ENCODE assay signal across 19 cellular contexts in genomic region chr15:66921319-66921718, GRCh38.
DNase-seq lines count a peak whose midpoint lies in the region; ATAC-seq and TF ChIP-seq lines count a peak whose summit lies in the region.
"Had no signal": no experiment of that assay in that cellular context is flagged by ENCODE, and none has a peak within 500 bp of the region (broad histone marks: within the 10 kb centered on the region; RNA-seq: fewer than 3 reads in every experiment).

No MANE protein-coding gene starts in this region.

- no peaks in the 10 kb centered on the region for H3K27me3 ChIP-seq in thoracic aorta (replicated peaks; ENCODE audit: insufficient read depth)

- H3K36me3 ChIP-seq in thoracic aorta = no peaks in the 10 kb centered on the region

- H3K9me3 ChIP-seq in thoracic aorta = no peaks in the 10 kb centered on the region
- H3K9me3 ChIP-seq: Caco-2 had no signal

- H3K27ac ChIP-seq in thoracic aorta = peak overlapping the region; percentile 31 to 41
- H3K27ac ChIP-seq: 22Rv1 had no signal

- DNase-seq in DMS 273 (lab: John Stamatoyannopoulos, UW; ENCODE audit: unreplicated experiment) (peak; percentile 20), DMS 273 treated with DMSO at 0.1 percent for 48 hours (lab: John Stamatoyannopoulos, UW) (no peak), SKM-1 treated with dmso at 0.1 percent for 144 hours (lab: John Stamatoyannopoulos, UW; ENCODE audit: unreplicated experiment) (peak; percentile 63), left ventricle myocardium superior (no peak), thoracic aorta (ENCODE audit: low spot score) (no peak), NCI-H526 (lab: John Stamatoyannopoulos, UW) (no peak), superior temporal gyrus (ENCODE audit: extremely low spot score) (no peak)
- no peak for DNase-seq in activated CD4-positive, alpha-beta T cell treated with anti-CD3 and anti-CD28 coated beads, Interleukin-2, amount 50 U/mL, for 48 hours
- DNase-seq: activated CD4-positive, alpha-beta T cell treated with anti-CD3 and anti-CD28 coated beads for 48 hours; activated naive CD8-positive, alpha-beta T cell treated with anti-CD3 and anti-CD28 coated beads for 36 hours; activated T-cell treated with anti-CD3 and anti-CD28 coated beads, Interleukin-2, amount 50 U/mL, for 1 hour; Caco-2; H7; retina; stimulated activated CD4-positive, alpha-beta T cell treated with anti-CD3 and anti-CD28 coated beads, Interleukin-4, amount 100 ng/mL, for 1 hour; T-helper 1 cell had no signal

- H3K4me3 ChIP-seq in thoracic aorta = peak overlapping the region; percentile 1

- ATAC-seq in left ventricle myocardium superior (peak; percentile 51), thoracic aorta (ENCODE audit: insufficient number of reproducible peaks, low FRiP score, low read depth) (no peak)
- ATAC-seq: natural killer cell treated with Interleukin-12 subunit alpha and Interleukin-12 subunit beta and Interleukin-15 and Interleukin-18, amount 100 ng/mL, for 72 hours; stimulated activated memory B cell treated with anti-CD40 and anti-IgM and Interleukin-4, amounts not matched to agents 10 μg/mL and 1 μg/mL and 100 μg/mL, for 72 hours had no signal

- no peak for TF ChIP-seq CTCF in thoracic aorta (IDR thresholded peaks at IDR 0.05)

- peaks cover 10 to 20% of the 10 kb centered on the region in 2 donors for H3K4me1 ChIP-seq in thoracic aorta (ENCODE audit: control insufficient read depth in 1 of 2, low read depth in 2 of 2)

- intact Hi-C loops in left ventricle myocardium superior (cut with micrococcal nuclease) = no loop called here

Comparison
In these comparisons a context has a peak if more than half of its experiments do, and no peak if none do; other contexts are left out.
1. DNase-seq: peak in DMS 273 (single experiment) and SKM-1 treated with dmso at 0.1 percent for 144 hours (single experiment); none in DMS 273 treated with DMSO at 0.1 percent for 48 hours (single experiment), left ventricle myocardium superior (single experiment), thoracic aorta (single experiment), activated CD4-positive, alpha-beta T cell treated with anti-CD3 and anti-CD28 coated beads, Interleukin-2, amount 50 U/mL, for 48 hours (0 of 2), NCI-H526 (0 of 2) and superior temporal gyrus (single experiment).